ENCODE assay signal across 23 cellular contexts in genomic region chr3:174907628-174908407, GRCh38.
"Had no signal": no experiment of that assay in that cellular context is flagged by ENCODE, and none has a peak within 500 bp of the region (broad histone marks: within the 10 kb centered on the region; RNA-seq: fewer than 3 reads in every experiment).

No MANE protein-coding gene starts in this region.

- FAIRE-seq: endothelial cell of umbilical vein, TTC549 had no signal

- H3K27ac ChIP-seq: colonic mucosa, dorsolateral prefrontal cortex, gastrocnemius medialis, right lobe of liver, skin epidermis, tibial artery had no signal

- ATAC-seq: activated CD8-positive, alpha-beta T cell treated with anti-CD3 and anti-CD28 coated beads, Interleukin-2, amount 10 ng/mL, durations not matched to agents 7 days and 5 days; effector memory CD8-positive, alpha-beta T cell; esophagus mucosa; gastrocnemius medialis; stimulated activated naive CD8-positive, alpha-beta T cell treated with anti-CD3 and anti-CD28 coated beads, Interleukin-15, amount 100 ng/mL, for 72 hours had no signal

- H3K36me3 ChIP-seq: colonic mucosa, gastrocnemius medialis, right lobe of liver, tibial artery had no signal

- H3K9me3 ChIP-seq: colonic mucosa, gastrocnemius medialis, right lobe of liver, tibial artery had no signal

- H3K27me3 ChIP-seq: colonic mucosa, dorsolateral prefrontal cortex, gastrocnemius medialis, right lobe of liver, tibial artery had no signal

- H3K4me1 ChIP-seq: colonic mucosa, gastrocnemius medialis, right lobe of liver, tibial artery had no signal

- DNase-seq: activated CD4-positive, alpha-beta T cell treated with anti-CD3 and anti-CD28 coated beads for 1 hour; activated CD4-positive, alpha-beta T cell treated with anti-CD3 and anti-CD28 coated beads, Interleukin-2, amount 50 U/mL, for 1 hour; activated CD8-positive, alpha-beta T cell treated with anti-CD3 and anti-CD28 coated beads, Interleukin-2, amount 10 ng/mL, durations not matched to agents 7 days and 5 days; activated gamma-delta T cell treated with Interleukin-2 at 50 U/mL for 16 hours; activated T-cell treated with anti-CD3 and anti-CD28 coated beads, Interleukin-2, amount 50 U/mL, for 1 hour; aorta; colonic mucosa; dorsolateral prefrontal cortex; effector memory CD8-positive, alpha-beta T cell; gastrocnemius medialis; head of caudate nucleus; hypothalamus; mesenchymal stem cell; nephron progenitor cell; nucleus accumbens; right lobe of liver; stimulated activated CD4-positive, alpha-beta T cell treated with anti-CD3 and anti-CD28 coated beads, Interleukin-1b, Interleukin-23, amount 100 ng/mL, for 48 hours; stimulated activated naive CD8-positive, alpha-beta T cell treated with anti-CD3 and anti-CD28 coated beads, Interleukin-15, amount 100 ng/mL, for 72 hours; tibial artery had no signal

- H3K4me3 ChIP-seq: colonic mucosa, dorsolateral prefrontal cortex, gastrocnemius medialis, right lobe of liver, skin epidermis, tibial artery had no signal
